In genomic region chr20:48920527-48921167, GRCh38 we compare ENCODE assay signal across 8 cellular contexts. TPM values are rescaled to one million over a fixed set of nuclear protein-coding genes. Genes with fewer than 3 reads are reported as not detected.
DNase-seq lines count a peak whose midpoint lies in the region; ATAC-seq and TF ChIP-seq lines count a peak whose summit lies in the region.

No MANE protein-coding gene starts in this region.

- H3K4me1 ChIP-seq in iPS-18a (ENCODE audit: control insufficient read depth, low read depth, low read length), result peaks cover 8% of the 10 kb centered on the region

- no peaks in the 10 kb centered on the region for H3K36me3 Mint-ChIP-seq in activated T-helper 2 cell treated with anti-CD3 and anti-CD28 coated beads, Interferon-gamma antibody, Interleukin-2, Interleukin-4, amounts not matched to agents 10 μg/mL and 5 μg/mL and 100 μg/mL, durations not matched to agents 14 hours and 24 hours and 36 hours (ENCODE audit: low read depth)
- H3K36me3 Mint-ChIP-seq in stimulated activated memory B cell treated with anti-CD40 and anti-IgM and Interleukin-4, amounts not matched to agents 10 μg/mL and 1 μg/mL and 100 μg/mL, for 72 hours, result peaks cover 6% of the 10 kb centered on the region

- no peaks in the 10 kb centered on the region for H3K9me3 Mint-ChIP-seq in activated T-helper 2 cell treated with anti-CD3 and anti-CD28 coated beads, Interferon-gamma antibody, Interleukin-2, Interleukin-4, amounts not matched to agents 10 μg/mL and 5 μg/mL and 100 μg/mL, durations not matched to agents 14 hours and 24 hours and 36 hours
- no peaks in the 10 kb centered on the region for H3K9me3 Mint-ChIP-seq in stimulated activated memory B cell treated with anti-CD40 and anti-IgM and Interleukin-4, amounts not matched to agents 10 μg/mL and 1 μg/mL and 100 μg/mL, for 72 hours

- TF ChIP-seq CTCF in HFF-Myc (IDR thresholded peaks at IDR 0.05; ENCODE audit: low read depth, low read length, missing control alignments), result no peak

- no peak for ATAC-seq in stimulated activated memory B cell treated with anti-CD40 and anti-IgM and Interleukin-4, amounts not matched to agents 10 μg/mL and 1 μg/mL and 100 μg/mL, for 72 hours
- no peak for ATAC-seq in HG02798 (IDR thresholded peaks at IDR 0.05; ENCODE audit: poor library complexity, unreplicated experiment)

- H3K4me3 ChIP-seq in HFF-Myc (replicated peaks; ENCODE audit: low read depth, low read length), result peak overlapping the region; percentile 80
- peak overlapping the region; percentile 84 for H3K4me3 ChIP-seq in iPS-18a (ENCODE audit: low read length)

- H3K36me3 ChIP-seq in iPS-18a (ENCODE audit: control insufficient read depth, low read depth, low read length), result no peaks in the 10 kb centered on the region

- DNase-seq in HFF-Myc (ENCODE audit: extremely low read depth, low read depth), result no peak
- no peak for DNase-seq in activated T-helper 2 cell treated with anti-CD3 and anti-CD28 coated beads, Interferon-gamma antibody, Interleukin-2, Interleukin-4, amounts not matched to agents 10 μg/mL and 5 μg/mL and 100 μg/mL, durations not matched to agents 14 hours and 24 hours and 36 hours (ENCODE audit: low spot score)
- DNase-seq in UCSD-AML1 (lab: John Stamatoyannopoulos, UW; ENCODE audit: unreplicated experiment), result no peak
- no peak for DNase-seq in DMS153 (lab: John Stamatoyannopoulos, UW)
- no peak for DNase-seq in nucleus accumbens (lab: John Stamatoyannopoulos, UW)

- peaks cover 31% of the 10 kb centered on the region for H3K4me1 Mint-ChIP-seq in activated T-helper 2 cell treated with anti-CD3 and anti-CD28 coated beads, Interferon-gamma antibody, Interleukin-2, Interleukin-4, amounts not matched to agents 10 μg/mL and 5 μg/mL and 100 μg/mL, durations not matched to agents 14 hours and 24 hours and 36 hours (ENCODE audit: low read depth)
- H3K4me1 Mint-ChIP-seq in stimulated activated memory B cell treated with anti-CD40 and anti-IgM and Interleukin-4, amounts not matched to agents 10 μg/mL and 1 μg/mL and 100 μg/mL, for 72 hours, result peaks cover 50% of the 10 kb centered on the region

- no peaks in the 10 kb centered on the region for H3K9me3 ChIP-seq in iPS-18a (ENCODE audit: control insufficient read depth, low read depth, low read length)

- intact Hi-C loops in activated T-helper 2 cell treated with anti-CD3 and anti-CD28 coated beads, Interferon-gamma antibody, Interleukin-2, Interleukin-4, amounts not matched to agents 10 μg/mL and 5 μg/mL and 100 μg/mL, durations not matched to agents 14 hours and 24 hours and 36 hours (cut with micrococcal nuclease), result loop anchor here (5.0 kb wide), 1 partner anchor 98 kb away; no protein-coding TSS in a partner anchor

- H3K27me3 ChIP-seq in iPS-18a (ENCODE audit: control insufficient read depth, insufficient read depth, low read length), result no peaks in the 10 kb centered on the region

- no peaks in the 10 kb centered on the region for H3K27me3 Mint-ChIP-seq in activated T-helper 2 cell treated with anti-CD3 and anti-CD28 coated beads, Interferon-gamma antibody, Interleukin-2, Interleukin-4, amounts not matched to agents 10 μg/mL and 5 μg/mL and 100 μg/mL, durations not matched to agents 14 hours and 24 hours and 36 hours (ENCODE audit: low read depth)
- no peaks in the 10 kb centered on the region for H3K27me3 Mint-ChIP-seq in stimulated activated memory B cell treated with anti-CD40 and anti-IgM and Interleukin-4, amounts not matched to agents 10 μg/mL and 1 μg/mL and 100 μg/mL, for 72 hours

- peak overlapping the region; percentile 92 for H3K4me3 Mint-ChIP-seq in activated T-helper 2 cell treated with anti-CD3 and anti-CD28 coated beads, Interferon-gamma antibody, Interleukin-2, Interleukin-4, amounts not matched to agents 10 μg/mL and 5 μg/mL and 100 μg/mL, durations not matched to agents 14 hours and 24 hours and 36 hours (ENCODE audit: low read depth)
- H3K4me3 Mint-ChIP-seq in stimulated activated memory B cell treated with anti-CD40 and anti-IgM and Interleukin-4, amounts not matched to agents 10 μg/mL and 1 μg/mL and 100 μg/mL, for 72 hours, result peak overlapping the region; percentile 93

- no peak overlapping the region for H3K27ac ChIP-seq in iPS-18a (ENCODE audit: low read length)

- H3K9ac ChIP-seq in iPS-18a (ENCODE audit: low read length), result no peak overlapping the region

- peak overlapping the region; percentile 96 for H3K27ac Mint-ChIP-seq in activated T-helper 2 cell treated with anti-CD3 and anti-CD28 coated beads, Interferon-gamma antibody, Interleukin-2, Interleukin-4, amounts not matched to agents 10 μg/mL and 5 μg/mL and 100 μg/mL, durations not matched to agents 14 hours and 24 hours and 36 hours
- peak overlapping the region; percentile 92 for H3K27ac Mint-ChIP-seq in stimulated activated memory B cell treated with anti-CD40 and anti-IgM and Interleukin-4, amounts not matched to agents 10 μg/mL and 1 μg/mL and 100 μg/mL, for 72 hours

RNA-seq across cellular contexts. Expression of gene ARFGEF2, which starts 0.9 kb away (rescaled TPM):
- total RNA-seq in activated T-helper 2 cell treated with anti-CD3 and anti-CD28 coated beads, Interferon-gamma antibody, Interleukin-2, Interleukin-4, amounts not matched to agents 10 μg/mL and 5 μg/mL and 100 μg/mL, durations not matched to agents 14 hours and 24 hours and 36 hours, result 31.8 and 32.6 TPM in 2 replicates
